Comparison of ENCODE assay signal across 1 cellular context in the genomic region with DNA sequence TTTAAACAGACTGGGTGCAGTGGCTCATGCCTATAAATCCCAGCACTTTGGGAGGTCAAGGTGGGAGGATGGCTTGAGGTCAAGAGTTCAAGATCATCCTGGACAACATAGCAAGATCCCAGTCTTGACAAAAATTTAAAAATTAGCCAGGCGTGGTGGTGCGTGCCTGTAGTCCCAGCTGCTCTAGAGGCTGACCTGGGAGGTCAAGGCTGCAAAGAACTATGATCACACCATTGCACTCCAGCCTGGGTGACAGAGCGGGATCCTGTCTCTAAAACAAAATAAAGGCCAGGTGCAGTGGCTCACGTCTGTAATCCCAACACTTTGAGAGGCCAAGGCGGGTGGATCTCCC.
A peak's percentile ranks its signal among the peaks of the same experiment; 100 is the strongest.
TF ChIP-seq lines count a peak whose summit lies in the region.

No MANE protein-coding gene starts in this region.

TF ChIP-seq in HEK293, 187 proteins besides CTCF, POLR2A, EP300 and RAD21:
- TF ChIP-seq ZNF121 (tag by site-specific recombination; IDR thresholded peaks at IDR 0.05): 0 out of 2 replicates have a peak, but pooled peaks have one; percentile 46
- TF ChIP-seq ZBTB48 (tag by site-specific recombination; IDR thresholded peaks at IDR 0.05): no peak
- TF ChIP-seq ZNF404 (tag by site-specific recombination; IDR thresholded peaks at IDR 0.05): no peak
- TF ChIP-seq PRDM1 (tag by site-specific recombination; IDR thresholded peaks at IDR 0.05): no peak
- no peak for TF ChIP-seq ZNF701 (tag by site-specific recombination; IDR thresholded peaks at IDR 0.05)
- TF ChIP-seq, protein P1, sequence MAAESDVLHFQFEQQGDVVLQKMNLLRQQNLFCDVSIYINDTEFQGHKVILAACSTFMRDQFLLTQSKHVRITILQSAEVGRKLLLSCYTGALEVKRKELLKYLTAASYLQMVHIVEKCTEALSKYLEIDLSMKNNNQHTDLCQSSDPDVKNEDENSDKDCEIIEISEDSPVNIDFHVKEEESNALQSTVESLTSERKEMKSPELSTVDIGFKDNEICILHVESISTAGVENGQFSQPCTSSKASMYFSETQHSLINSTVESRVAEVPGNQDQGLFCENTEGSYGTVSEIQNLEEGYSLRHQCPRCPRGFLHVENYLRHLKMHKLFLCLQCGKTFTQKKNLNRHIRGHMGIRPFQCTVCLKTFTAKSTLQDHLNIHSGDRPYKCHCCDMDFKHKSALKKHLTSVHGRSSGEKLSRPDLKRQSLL (tag by site-specific recombination; IDR thresholded peaks at IDR 0.05): no peak
- no peak for TF ChIP-seq ZNF114 (tag by site-specific recombination; IDR thresholded peaks at IDR 0.05)
